8 cellular contexts compared by ENCODE assay signal in genomic region chr11:18699269-18699596, GRCh38. TPM values are rescaled to one million over a fixed set of nuclear protein-coding genes. Genes with fewer than 3 reads are reported as not detected.
DNase-seq lines count a peak whose midpoint lies in the region; ATAC-seq lines count a peak whose summit lies in the region.

No MANE protein-coding gene starts in this region.

- no peak overlapping the region for H3K27ac Mint-ChIP-seq in stimulated activated naive CD8-positive, alpha-beta T cell treated with anti-CD3 and anti-CD28 coated beads, Interleukin-15, Interleukin-2, amounts not matched to agents 100 ng/mL and 50 ng/mL, for 24 hours

- H3K36me3 Mint-ChIP-seq in stimulated activated naive CD8-positive, alpha-beta T cell treated with anti-CD3 and anti-CD28 coated beads, Interleukin-15, Interleukin-2, amounts not matched to agents 100 ng/mL and 50 ng/mL, for 24 hours (ENCODE audit: low read depth), result peaks cover 5% of the 10 kb centered on the region

- H3K9me3 ChIP-seq in mucosa of stomach (ENCODE audit: control insufficient read depth, low read length), result no peaks in the 10 kb centered on the region
- no peaks in the 10 kb centered on the region for H3K9me3 ChIP-seq in aorta (ENCODE audit: control insufficient read depth, low read length)

- peaks cover 5% of the 10 kb centered on the region for H3K27me3 Mint-ChIP-seq in stimulated activated naive CD8-positive, alpha-beta T cell treated with anti-CD3 and anti-CD28 coated beads, Interleukin-15, Interleukin-2, amounts not matched to agents 100 ng/mL and 50 ng/mL, for 24 hours

- 10 to 12% methylated on average over 9 of the region's 9 CpGs for WGBS in aorta, 2 donors

- peaks cover 16% of the 10 kb centered on the region for H3K4me1 Mint-ChIP-seq in stimulated activated naive CD8-positive, alpha-beta T cell treated with anti-CD3 and anti-CD28 coated beads, Interleukin-15, Interleukin-2, amounts not matched to agents 100 ng/mL and 50 ng/mL, for 24 hours (ENCODE audit: low read depth)

- no peak for DNase-seq in stimulated activated naive CD8-positive, alpha-beta T cell treated with anti-CD3 and anti-CD28 coated beads, Interleukin-15, Interleukin-2, amounts not matched to agents 100 U/mL and 50 U/mL, for 24 hours
- DNase-seq in caudate nucleus (lab: John Stamatoyannopoulos, UW) (peak in 1 of 61 donors; percentile 14), aorta (no peak), NCI-H2196 treated with DMSO at 0.1 percent for 48 hours (lab: John Stamatoyannopoulos, UW; ENCODE audit: unreplicated experiment) (no peak), NK-92 (lab: John Stamatoyannopoulos, UW; ENCODE audit: unreplicated experiment) (no peak), pons (ENCODE audit: low spot score) (no peak)

- intact Hi-C loops in aorta (cut with DNase I), result loop anchor here (5.0 kb wide), 2 partner anchors 67 to 112 kb away; partner anchors contain the start of genes SPTY2D1 (in 1 of the 2) and UEVLD (in 1 of the 2)

- ATAC-seq in stimulated activated naive CD8-positive, alpha-beta T cell treated with anti-CD3 and anti-CD28 coated beads, Interleukin-15, Interleukin-2, amounts not matched to agents 100 U/mL and 50 U/mL, for 24 hours, result no peak
- no peak for ATAC-seq in aorta (ENCODE audit: low FRiP score)

- peak overlapping the region; percentile 68 for H3K9ac ChIP-seq in mucosa of stomach (ENCODE audit: low read length)

- H3K4me1 ChIP-seq in mucosa of stomach (ENCODE audit: control insufficient read depth, insufficient read depth, low read length) (peaks cover 10% of the 10 kb centered on the region), aorta (ENCODE audit: control insufficient read depth in 1 of 2, insufficient read depth in 2 of 2, low read length in 2 of 2) (no peaks in the 10 kb centered on the region)

- peaks cover 17% of the 10 kb centered on the region for H3K27me3 ChIP-seq in mucosa of stomach (ENCODE audit: control insufficient read depth, insufficient read depth, low read length)
- no peaks in the 10 kb centered on the region for H3K27me3 ChIP-seq in aorta (ENCODE audit: control insufficient read depth in 1 of 2, insufficient read depth in 2 of 2, low read length in 1 of 2)

- peak overlapping the region; percentile 79 for H3K4me3 Mint-ChIP-seq in stimulated activated naive CD8-positive, alpha-beta T cell treated with anti-CD3 and anti-CD28 coated beads, Interleukin-15, Interleukin-2, amounts not matched to agents 100 ng/mL and 50 ng/mL, for 24 hours

- H3K27ac ChIP-seq in caudate nucleus (ENCODE audit: low read depth, low read length) (peak overlapping the region; percentile 42), aorta (ENCODE audit: low read depth in 1 of 2, low read length in 2 of 2) (no peak overlapping the region)

- H3K4me3 ChIP-seq in mucosa of stomach (ENCODE audit: low read length), result peak overlapping the region; percentile 46
- H3K4me3 ChIP-seq in aorta (ENCODE audit: low read length in 2 of 2), result peak overlapping the region; percentile 61 to 69

- H3K9me3 Mint-ChIP-seq in stimulated activated naive CD8-positive, alpha-beta T cell treated with anti-CD3 and anti-CD28 coated beads, Interleukin-15, Interleukin-2, amounts not matched to agents 100 ng/mL and 50 ng/mL, for 24 hours, result no peaks in the 10 kb centered on the region

- H3K36me3 ChIP-seq in mucosa of stomach (ENCODE audit: control insufficient read depth, insufficient read depth, low read length) (no peaks in the 10 kb centered on the region), aorta (ENCODE audit: control insufficient read depth in 1 of 2, insufficient read depth in 2 of 2, low read length in 1 of 2) (no peaks in the 10 kb centered on the region)

RNA-seq across cellular contexts. Expression of gene TMEM86A, which starts 0.7 kb away (rescaled TPM):
- 1 to 10 TPM; 4.4 to 8.4 TPM for total RNA-seq in aorta
- polyA plus RNA-seq in aorta, result 1 to 10 TPM; 1.1 to 2.0 TPM

RNA-seq across cellular contexts. Expression of gene IGSF22, which starts 26.8 kb away (rescaled TPM):
- under 1 TPM; 0.30 to 0.58 TPM for total RNA-seq in aorta
- polyA plus RNA-seq in aorta, result not detected
